In genomic region chr17:69900829-69901228, GRCh38 we compare ENCODE assay signal across 17 cellular contexts.
DNase-seq lines count a peak whose midpoint lies in the region; ATAC-seq and TF ChIP-seq lines count a peak whose summit lies in the region.
"Had no signal": no experiment of that assay in that cellular context is flagged by ENCODE, and none has a peak within 500 bp of the region (broad histone marks: within the 10 kb centered on the region; RNA-seq: fewer than 3 reads in every experiment).

No MANE protein-coding gene starts in this region.

- in situ Hi-C loops in gastrocnemius medialis (cut with MboI; ENCODE audit: low sequenced_read_pairs in 4 of 4), result no loop called here

- CTCF ChIA-PET in PC-3 (lab: Charles Lee), result no interaction called here
- CTCF ChIA-PET in T-cell (lab: Charles Lee), result no interaction called here

- H2AFZ ChIP-seq in PC-3 (ENCODE audit: low read length), result peak overlapping the region; percentile 7; the same call in 1 of the 2 replicates

- no peaks in the 10 kb centered on the region for H3K27me3 ChIP-seq in PC-3 (ENCODE audit: low read length)
- H3K27me3 ChIP-seq in right atrium auricular region, result no peaks in the 10 kb centered on the region
- no peaks in the 10 kb centered on the region for H3K27me3 ChIP-seq in gastrocnemius medialis
- H3K27me3 ChIP-seq: Peyer's patch had no signal

- H3K4me3 ChIP-seq in PC-3 (ENCODE audit: low read length), result no peak overlapping the region
- no peak overlapping the region for H3K4me3 ChIP-seq in fibroblast of villous mesenchyme (ENCODE audit: low read depth, low read length)
- H3K4me3 ChIP-seq in right atrium auricular region, result no peak overlapping the region
- no peak overlapping the region for H3K4me3 ChIP-seq in gastrocnemius medialis
- H3K4me3 ChIP-seq: Peyer's patch had no signal

- no peak overlapping the region for H3K4me3 Mint-ChIP-seq in T-cell
- H3K4me3 Mint-ChIP-seq: CD4-positive, alpha-beta T cell had no signal

- intact Hi-C loops in PC-3 (cut with micrococcal nuclease), result no loop called here
- intact Hi-C loops in gastrocnemius medialis (cut with DNase I; ENCODE audit: low total_unique reads), result no loop called here

- H3K79me2 ChIP-seq in PC-3 (ENCODE audit: low read length), result no peaks in the 10 kb centered on the region

- no peaks in the 10 kb centered on the region for H3K4me1 Mint-ChIP-seq in T-cell

- H3K4me2 ChIP-seq in PC-3 (ENCODE audit: low read length), result no peak overlapping the region

- TF ChIP-seq POLR2A in gastrocnemius medialis (IDR thresholded peaks at IDR 0.05), result no peak

- no peaks in the 10 kb centered on the region for H3K27me3 Mint-ChIP-seq in T-cell
- H3K27me3 Mint-ChIP-seq: CD4-positive, alpha-beta T cell had no signal

- ATAC-seq in PC-3 (no peak), gastrocnemius medialis (peak; percentile 95 to 97), T-cell (replicated peaks in 1 of 4) (no peak)
- ATAC-seq: HepG2 had no signal

- no peak overlapping the region for H3K9ac ChIP-seq in PC-3 (ENCODE audit: low read length)

- H3K9me3 ChIP-seq in PC-3 (ENCODE audit: low read length) (no peaks in the 10 kb centered on the region), right atrium auricular region (no peaks in the 10 kb centered on the region), gastrocnemius medialis (no peaks in the 10 kb centered on the region)
- H3K9me3 ChIP-seq: Peyer's patch had no signal

- DNase-seq in PC-3 (no peak), fibroblast of villous mesenchyme (ENCODE audit: low read depth) (peak; percentile 22), right atrium auricular region (ENCODE audit: low spot score) (peak; percentile 66), gastrocnemius medialis (peak; percentile 33 to 48), SKM-1 treated with dmso at 0.1 percent for 144 hours (lab: John Stamatoyannopoulos, UW; ENCODE audit: unreplicated experiment) (no peak), T-cell (no peak), dedifferentiated amniotic fluid mesenchymal stem cell (ENCODE audit: extremely low spot score) (no peak)
- DNase-seq: CD4-positive, alpha-beta T cell; DMS153; GDM1; KBM-7; NCI-H1105; NCI-H2081; NCI-H446 treated with DMSO at 0.1 percent for 48 hours; NCI-H69; Peyer's patch had no signal

- H3K4me1 ChIP-seq in PC-3 (ENCODE audit: insufficient read depth, low read length) (0 out of 2 replicates have a peak, but pooled peaks cover 5% of the 10 kb centered on the region), right atrium auricular region (no peaks in the 10 kb centered on the region), gastrocnemius medialis (peaks cover 6 to 9% of the 10 kb centered on the region in 2 donors)
- H3K4me1 ChIP-seq: Peyer's patch had no signal

- no peaks in the 10 kb centered on the region for H4K20me1 ChIP-seq in PC-3 (ENCODE audit: low read length)

- no peak for TF ChIP-seq CTCF in PC-3 (conservative IDR thresholded peaks at IDR 0.05; ENCODE audit: low read depth, low read length)
- no peak for TF ChIP-seq CTCF in fibroblast of villous mesenchyme (IDR thresholded peaks at IDR 0.05; ENCODE audit: insufficient read depth, low read depth, low read length)
- no peak for TF ChIP-seq CTCF in right atrium auricular region (IDR thresholded peaks at IDR 0.05)
- TF ChIP-seq CTCF in gastrocnemius medialis (IDR thresholded peaks at IDR 0.05 in 4 of 5, conservative IDR thresholded peaks at IDR 0.05 in 1 of 5), result no peak

- no peak overlapping the region for H3K27ac Mint-ChIP-seq in T-cell
- H3K27ac Mint-ChIP-seq: CD4-positive, alpha-beta T cell had no signal

- H3K36me3 ChIP-seq in PC-3 (ENCODE audit: low read depth, low read length) (no peaks in the 10 kb centered on the region), right atrium auricular region (no peaks in the 10 kb centered on the region), gastrocnemius medialis (no peaks in the 10 kb centered on the region)
- H3K36me3 ChIP-seq: Peyer's patch had no signal

- H3K27ac ChIP-seq in PC-3 (ENCODE audit: low read length) (no peak overlapping the region), right atrium auricular region (no peak overlapping the region), gastrocnemius medialis (peak overlapping the region; percentile 28 to 69 (median 34))
- H3K27ac ChIP-seq: Peyer's patch had no signal

- no peaks in the 10 kb centered on the region for H3K9me2 ChIP-seq in PC-3 (replicated peaks; ENCODE audit: low read length)

- peaks cover 0 to 3% (median 0%) of the 10 kb centered on the region in 3 donors for H3K9me3 Mint-ChIP-seq in T-cell
- H3K9me3 Mint-ChIP-seq: CD4-positive, alpha-beta T cell had no signal

- POLR2A ChIA-PET in PC-3 (lab: Charles Lee; ENCODE audit: unreplicated experiment), result no interaction called here
- POLR2A ChIA-PET in T-cell (lab: Charles Lee), result no interaction called here

- no TSS peak for BruUV-seq in PC-3 (replicated peaks; lab: Mats Ljungman, UMichigan)

- no peaks in the 10 kb centered on the region for H3K36me3 Mint-ChIP-seq in T-cell

- H3F3A ChIP-seq in PC-3 (ENCODE audit: low read length, unreplicated experiment), result no peaks in the 10 kb centered on the region

Comparison
In these comparisons a context has a peak if more than half of its experiments do, and no peak if none do; other contexts are left out.
1. ATAC-seq: peak in gastrocnemius medialis (2 of 2); none in PC-3 (single experiment) and T-cell (0 of 4).
2. DNase-seq: peak in fibroblast of villous mesenchyme (single experiment), right atrium auricular region (single experiment) and gastrocnemius medialis (2 of 2); none in PC-3 (single experiment), SKM-1 treated with dmso at 0.1 percent for 144 hours (single experiment), T-cell (0 of 34) and dedifferentiated amniotic fluid mesenchymal stem cell (single experiment).
3. H3K27ac ChIP-seq: peak in gastrocnemius medialis (4 of 4); none in PC-3 (single experiment) and right atrium auricular region (0 of 2).